ENCODE assay signal across 27 cellular contexts in the genomic region with DNA sequence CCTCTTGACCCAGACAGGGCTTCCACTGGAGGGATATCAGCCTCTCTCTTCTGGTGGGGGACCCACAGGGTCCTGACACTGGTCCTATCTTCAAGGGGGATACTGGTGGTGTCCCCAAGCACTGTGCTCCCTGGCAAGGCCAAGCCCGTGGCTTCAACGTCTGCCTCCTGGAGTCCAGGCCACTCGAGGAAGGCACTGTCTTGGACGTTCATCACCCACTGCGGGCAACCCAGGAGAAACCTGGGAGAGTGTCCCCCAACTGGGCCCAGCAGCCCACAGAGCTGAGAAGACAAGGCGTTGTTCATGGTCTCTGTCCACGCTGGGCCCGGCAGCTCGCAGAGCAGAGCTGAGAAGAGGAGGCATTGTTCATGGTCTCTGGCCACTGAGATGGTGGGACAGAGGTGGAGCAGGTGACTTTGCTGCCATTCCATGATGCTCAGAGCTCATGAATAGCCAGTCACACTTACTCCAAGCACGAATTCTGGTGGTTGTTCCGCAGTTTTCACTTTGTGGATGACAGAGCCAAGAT. TPM values are rescaled to one million over a fixed set of nuclear protein-coding genes. Genes with fewer than 3 reads are reported as not detected.
DNase-seq lines count a peak whose midpoint lies in the region; ATAC-seq, FAIRE-seq and TF ChIP-seq lines count a peak whose summit lies in the region.
"Had no signal": no experiment of that assay in that cellular context is flagged by ENCODE, and none has a peak within 500 bp of the region (broad histone marks: within the 10 kb centered on the region; RNA-seq: fewer than 3 reads in every experiment).

No MANE protein-coding gene starts in this region.

- H3K23ac ChIP-seq in H1 (ENCODE audit: insufficient read length) (no peak overlapping the region), neuronal stem cell (ENCODE audit: low read depth, low read length, poor library complexity) (peak overlapping the region; percentile 34)

- no peak overlapping the region for H3K18ac ChIP-seq in H1 (ENCODE audit: extremely low read depth, low read length)
- no peak overlapping the region for H3K18ac ChIP-seq in neuronal stem cell (ENCODE audit: low read length)

- H3K79me1 ChIP-seq in H1 (ENCODE audit: low read depth, low read length) (no peaks in the 10 kb centered on the region), neuronal stem cell (ENCODE audit: low read depth, low read length) (no peaks in the 10 kb centered on the region)

- no peak overlapping the region for H2AFZ ChIP-seq in H1 (ENCODE audit: low read length)
- no peak overlapping the region for H2AFZ ChIP-seq in neuronal stem cell (ENCODE audit: low read length)

- no peak overlapping the region for H3K4ac ChIP-seq in H1 (replicated peaks; ENCODE audit: insufficient read length, low read depth, low read length)
- H3K4ac ChIP-seq in neuronal stem cell (ENCODE audit: low read length), result no peak overlapping the region

- no peaks in the 10 kb centered on the region for H3K36me3 Mint-ChIP-seq in activated CD8-positive, alpha-beta memory T cell treated with anti-CD3 and anti-CD28 coated beads, Interleukin-2, amount 10 ng/mL, durations not matched to agents 7 days and 5 days
- H3K36me3 Mint-ChIP-seq: CD8-positive, alpha-beta T cell had no signal

- FAIRE-seq in H1 (lab: Jason Lieb, UNC), result no peak
- FAIRE-seq: GM12892, H54 had no signal

- H3K27ac Mint-ChIP-seq in activated CD8-positive, alpha-beta memory T cell treated with anti-CD3 and anti-CD28 coated beads, Interleukin-2, amount 10 ng/mL, durations not matched to agents 7 days and 5 days, result no peak overlapping the region
- H3K27ac Mint-ChIP-seq: CD8-positive, alpha-beta T cell had no signal

- H2BK15ac ChIP-seq in H1 (ENCODE audit: low read length), result 0 out of 2 replicates have a peak overlapping the region, but pooled peaks have one; percentile 61
- H2BK15ac ChIP-seq in neuronal stem cell (ENCODE audit: low read length), result peak overlapping the region; percentile 70

- H4K91ac ChIP-seq in H1 (replicated peaks; ENCODE audit: insufficient read length, low read length) (no peak overlapping the region), neuronal stem cell (ENCODE audit: low read depth, low read length, poor library complexity) (no peak overlapping the region)

- no peaks in the 10 kb centered on the region for H3K27me3 ChIP-seq in H1 (replicated peaks in 1 of 4; ENCODE audit: control insufficient read depth in 3 of 4, extremely low read depth in 1 of 4, insufficient read depth in 3 of 4, low read length in 3 of 4)
- no peaks in the 10 kb centered on the region for H3K27me3 ChIP-seq in neuronal stem cell (ENCODE audit: control insufficient read depth in 3 of 3, insufficient read depth in 3 of 3, low read depth in 1 of 3, low read length in 3 of 3)
- H3K27me3 ChIP-seq in suprapubic skin, result no peaks in the 10 kb centered on the region
- H3K27me3 ChIP-seq: BLaER1 treated with 17β-estradiol and CSF1 and Interleukin-3, amounts not matched to agents 10 nM and 100 nM; Peyer's patch; SJCRH30 had no signal

- H3K14ac ChIP-seq in H1 (ENCODE audit: insufficient read length), result no peak overlapping the region
- H3K14ac ChIP-seq in neuronal stem cell (ENCODE audit: low read length), result no peak overlapping the region

- H3K4me1 ChIP-seq in H1 (replicated peaks in 1 of 4; ENCODE audit: control insufficient read depth in 3 of 4, insufficient read depth in 4 of 4, low read length in 3 of 4) (peaks cover 0 to 3% (median 2%) of the 10 kb centered on the region in 4 experiments; a peak in 4 of 7 replicates), neuronal stem cell (ENCODE audit: control insufficient read depth in 2 of 2, insufficient read depth in 1 of 2, low read depth in 1 of 2, low read length in 2 of 2) (no peaks in the 10 kb centered on the region), suprapubic skin (no peaks in the 10 kb centered on the region)
- H3K4me1 ChIP-seq: Peyer's patch, SJCRH30 had no signal

- H2AK5ac ChIP-seq in H1 (ENCODE audit: low read depth, low read length), result no peak overlapping the region
- H2AK5ac ChIP-seq in neuronal stem cell (ENCODE audit: low read depth, low read length), result peak overlapping the region; percentile 66

- H3K79me2 ChIP-seq in H1 (ENCODE audit: control insufficient read depth in 1 of 2, insufficient read depth in 2 of 2, low read length in 2 of 2), result no peaks in the 10 kb centered on the region

- TF ChIP-seq POLR2A in H1 (IDR thresholded peaks at IDR 0.05; ENCODE audit: control extremely low read depth in 1 of 2, low read depth in 2 of 2, low read length in 2 of 2) (no peak), suprapubic skin (IDR thresholded peaks at IDR 0.05) (no peak)

- H3K56ac ChIP-seq in H1 (replicated peaks; ENCODE audit: insufficient read length, low read depth, low read length), result no peak overlapping the region

- TF ChIP-seq CTCF in H1 (IDR thresholded peaks at IDR 0.05; ENCODE audit: control extremely low read depth in 1 of 3, insufficient read depth in 1 of 3, low read depth in 1 of 3, low read length in 3 of 3) (no peak), suprapubic skin (IDR thresholded peaks at IDR 0.05) (no peak)

- H4K5ac ChIP-seq in H1 (ENCODE audit: insufficient read length, low read depth, low read length), result no peak overlapping the region

- 95% methylated on average over 11 of the region's 11 CpGs; no CpG with 5 or more reads in 1 of the 2 experiments for WGBS in H1 (ENCODE audit: extremely low coverage in 1 of 2, insufficient coverage in 1 of 2, insufficient read length in 1 of 2, insufficient replicate concordance in 2 of 2, low coverage in 1 of 2, low lambda C conversion rate in 2 of 2, missing lambda C conversion rate in 1 of 2), 2 experiments
- WGBS in neuronal stem cell (ENCODE audit: extremely low coverage in 2 of 2, insufficient read length in 2 of 2, insufficient replicate concordance in 1 of 2), 2 donors, result no CpG with 5 or more reads among the region's 11 CpGs
- 96% methylated on average over 4 of the region's 11 CpGs for WGBS in suprapubic skin

- H3K4me2 ChIP-seq in H1 (ENCODE audit: insufficient read depth in 1 of 2, low read depth in 2 of 2, low read length in 2 of 2) (no peak overlapping the region), neuronal stem cell (ENCODE audit: insufficient read depth, low read length, poor library complexity, severe bottlenecking) (no peak overlapping the region)
- H3K4me2 ChIP-seq: BLaER1 treated with 17β-estradiol and CSF1 and Interleukin-3, amounts not matched to agents 10 nM and 100 nM had no signal

- no peak overlapping the region for H2BK120ac ChIP-seq in H1 (replicated peaks; ENCODE audit: low read depth, low read length)
- H2BK120ac ChIP-seq in neuronal stem cell (ENCODE audit: low read depth, low read length), result no peak overlapping the region

- H3K27ac ChIP-seq in H1 (ENCODE audit: low read depth, low read length), result no peak overlapping the region
- H3K27ac ChIP-seq in neuronal stem cell (replicated peaks; ENCODE audit: low read length), result no peak overlapping the region
- H3K27ac ChIP-seq in suprapubic skin, result no peak overlapping the region
- H3K27ac ChIP-seq: SJCRH30 had no signal

- H2BK12ac ChIP-seq in H1 (ENCODE audit: low read depth, low read length) (no peak overlapping the region; the same call in 1 of the 2 replicates), neuronal stem cell (ENCODE audit: low read length) (no peak overlapping the region)

- H3K27me3 Mint-ChIP-seq in activated CD8-positive, alpha-beta memory T cell treated with anti-CD3 and anti-CD28 coated beads, Interleukin-2, amount 10 ng/mL, durations not matched to agents 7 days and 5 days, result no peaks in the 10 kb centered on the region

- no peak overlapping the region for H2BK20ac ChIP-seq in H1 (ENCODE audit: low read length)

- H2BK5ac ChIP-seq in H1 (ENCODE audit: low read depth, low read length) (no peak overlapping the region), neuronal stem cell (ENCODE audit: low read length) (no peak overlapping the region)

- peaks cover 5% of the 10 kb centered on the region for H3K9me3 Mint-ChIP-seq in activated CD8-positive, alpha-beta memory T cell treated with anti-CD3 and anti-CD28 coated beads, Interleukin-2, amount 10 ng/mL, durations not matched to agents 7 days and 5 days (ENCODE audit: low read depth)
- H3K9me3 Mint-ChIP-seq: CD8-positive, alpha-beta T cell had no signal

- H3K4me3 ChIP-seq in H1 (ENCODE audit: extremely low read depth in 1 of 4, insufficient read depth in 2 of 4, low read depth in 3 of 4, low read length in 4 of 4), result no peak overlapping the region
- no peak overlapping the region for H3K4me3 ChIP-seq in neuronal stem cell (ENCODE audit: low read length in 2 of 2)
- no peak overlapping the region for H3K4me3 ChIP-seq in suprapubic skin
- H3K4me3 ChIP-seq: BLaER1 treated with 17β-estradiol and CSF1 and Interleukin-3, amounts not matched to agents 10 nM and 100 nM; Peyer's patch; SJCRH30 had no signal

- peaks cover 0 to 3% of the 10 kb centered on the region in 2 experiments for H4K20me1 ChIP-seq in H1 (replicated peaks in 1 of 2; ENCODE audit: control insufficient read depth in 1 of 2, insufficient read depth in 2 of 2, low read length in 2 of 2)
- H4K20me1 ChIP-seq: BLaER1 treated with 17β-estradiol and CSF1 and Interleukin-3, amounts not matched to agents 10 nM and 100 nM had no signal

- POLR2A ChIA-PET in H1 (lab: Charles Lee; ENCODE audit: partially characterized antibody), result no interaction called here
- POLR2A ChIA-PET in HEK293T (lab: Yijun Ruan, JAX), result no interaction called here

- TF ChIP-seq RAD21 in H1 (IDR thresholded peaks at IDR 0.05 in 1 of 2, conservative IDR thresholded peaks at IDR 0.05 in 1 of 2; ENCODE audit: low read depth in 2 of 2, low read length in 2 of 2), result no peak

- CTCF ChIA-PET in activated CD8-positive, alpha-beta memory T cell treated with anti-CD3 and anti-CD28 coated beads, Interleukin-2, amount 10 ng/mL, durations not matched to agents 7 days and 5 days (lab: Charles Lee), result no interaction called here
- CTCF ChIA-PET in H1 (lab: Charles Lee; ENCODE audit: partially characterized antibody) (interaction anchor here (0.6 to 3.6 kb wide), 14 partner anchors 9 to 388 kb away, joined by 3 to 71 read pairs (median 8); partner anchors contain the start of gene FRMD1), HEK293T (lab: Yijun Ruan, JAX) (no interaction called here)

- H3K36me3 ChIP-seq in H1 (ENCODE audit: control insufficient read depth in 2 of 4, insufficient read depth in 4 of 4, low read length in 3 of 4) (no peaks in the 10 kb centered on the region), neuronal stem cell (replicated peaks in 1 of 2; ENCODE audit: control insufficient read depth in 2 of 2, insufficient read depth in 2 of 2, low read length in 2 of 2) (no peaks in the 10 kb centered on the region), suprapubic skin (no peaks in the 10 kb centered on the region)
- H3K36me3 ChIP-seq: BLaER1 treated with 17β-estradiol and CSF1 and Interleukin-3, amounts not matched to agents 10 nM and 100 nM; Peyer's patch; SJCRH30 had no signal

- H3K9me3 ChIP-seq in H1 (ENCODE audit: insufficient read depth in 2 of 2, low read depth in 1 of 2, low read length in 1 of 2), result peaks cover 0 to 3% of the 10 kb centered on the region in 2 experiments; a peak in 1 of 4 replicates
- H3K9me3 ChIP-seq in neuronal stem cell (replicated peaks in 1 of 2; ENCODE audit: control insufficient read depth in 2 of 2, insufficient read depth in 1 of 2, low read depth in 1 of 2, low read length in 2 of 2), result peaks cover 7 to 9% of the 10 kb centered on the region in 2 donors
- H3K9me3 ChIP-seq in suprapubic skin, result no peaks in the 10 kb centered on the region
- H3K9me3 ChIP-seq: Peyer's patch, SJCRH30 had no signal

- no peak overlapping the region for H4K8ac ChIP-seq in H1 (ENCODE audit: extremely low read depth, insufficient read depth, low read length)
- H4K8ac ChIP-seq in neuronal stem cell (ENCODE audit: low read depth, low read length), result no peak overlapping the region

- TF ChIP-seq EP300 in H1 (IDR thresholded peaks at IDR 0.05; ENCODE audit: borderline replicate concordance in 1 of 2, low read depth in 2 of 2, low read length in 2 of 2) (no peak), suprapubic skin (IDR thresholded peaks at IDR 0.05) (no peak)

- no peak for ATAC-seq in activated CD8-positive, alpha-beta memory T cell treated with anti-CD3 and anti-CD28 coated beads, Interleukin-2, amount 10 ng/mL, durations not matched to agents 7 days and 5 days
- ATAC-seq in HG02588 (IDR thresholded peaks at IDR 0.05; ENCODE audit: unreplicated experiment), result no peak
- ATAC-seq: CD8-positive, alpha-beta T cell had no signal

- H3K4me3 Mint-ChIP-seq in activated CD8-positive, alpha-beta memory T cell treated with anti-CD3 and anti-CD28 coated beads, Interleukin-2, amount 10 ng/mL, durations not matched to agents 7 days and 5 days, result no peak overlapping the region
- H3K4me3 Mint-ChIP-seq: CD8-positive, alpha-beta T cell had no signal

- H3K23me2 ChIP-seq in H1 (ENCODE audit: low read depth, low read length), result peaks cover 11% of the 10 kb centered on the region; the same call in 1 of the 2 replicates

- peak; percentile 5 for DNase-seq in activated CD8-positive, alpha-beta memory T cell treated with anti-CD3 and anti-CD28 coated beads, Interleukin-2, amount 50 U/mL, for 4 hours
- no peak for DNase-seq in activated CD8-positive, alpha-beta memory T cell treated with anti-CD3 and anti-CD28 coated beads, Interleukin-2, amount 10 ng/mL, durations not matched to agents 7 days and 5 days
- DNase-seq in H1 (ENCODE audit: low read depth in 1 of 2, low spot score in 2 of 2) (peak in 1 of 2 experiments; percentile 32), neuronal stem cell (ENCODE audit: low spot score) (no peak), suprapubic skin (ENCODE audit: low spot score in 2 of 2) (peak; percentile 38 to 49), HEK293T (ENCODE audit: extremely low spot score) (no peak), NCI-H82 treated with DMSO at 0.1 percent for 48 hours (lab: John Stamatoyannopoulos, UW; ENCODE audit: unreplicated experiment) (no peak)
- DNase-seq: 8988T, DND-41, KBM-7, MM.1S, NCI-H1092, NCI-H1436, NCI-H187 treated with DMSO at 0.1 percent for 48 hours, NCI-H2107, NCI-H2227 treated with DMSO at 0.1 percent for 48 hours, NCI-H510A treated with DMSO at 0.1 percent for 48 hours, NCI-H748 treated with DMSO at 0.1 percent for 48 hours, SJCRH30 had no signal

- no peaks in the 10 kb centered on the region for H3K4me1 Mint-ChIP-seq in activated CD8-positive, alpha-beta memory T cell treated with anti-CD3 and anti-CD28 coated beads, Interleukin-2, amount 10 ng/mL, durations not matched to agents 7 days and 5 days

- H3K9ac ChIP-seq in H1 (replicated peaks in 1 of 4; ENCODE audit: extremely low read depth in 1 of 4, low read depth in 3 of 4, low read length in 3 of 4), result no peak overlapping the region
- H3K9ac ChIP-seq in neuronal stem cell (ENCODE audit: low read depth, low read length, poor library complexity), result no peak overlapping the region
- H3K9ac ChIP-seq: BLaER1 treated with 17β-estradiol and CSF1 and Interleukin-3, amounts not matched to agents 10 nM and 100 nM had no signal

RNA-seq across cellular contexts. Expression of gene FRMD1, which starts 37.5 kb away (rescaled TPM):
- total RNA-seq in activated CD8-positive, alpha-beta memory T cell treated with anti-CD3 and anti-CD28 coated beads, Interleukin-2, amount 10 ng/mL, durations not matched to agents 7 days and 5 days, result not detected
- total RNA-seq in H1 (2021; fragmentation: NEBNext Ultra II Directional; extraction: Animal tissue kit (Norgen Biotek cat#: 25700)), result not detected in 2 replicates
- 0.36 and 0.69 TPM in 2 replicates for polyA plus RNA-seq in H1 (2011; rRNA removed)
- 0.34 TPM for polyA plus RNA-seq in H1 (2011; cell fraction: cytosol; rRNA removed)
- 1.5 TPM for polyA plus RNA-seq in H1 (2011; cell fraction: nucleus; rRNA removed)
- 0.21 to 0.45 TPM (median 0.37 TPM) in 4 replicates for polyA plus RNA-seq in H1 (2012, experiment 1 of 2)
- 0.13 TPM for polyA plus RNA-seq in H1 (2012, experiment 2 of 2)
- polyA plus RNA-seq in H1 (2013, experiment 1 of 2), result 0.06 TPM
- polyA plus RNA-seq in H1 (2013, experiment 2 of 2), result 0.07 TPM
- polyA minus RNA-seq in H1 (2011; rRNA and poly(A)+ RNA removed), result 0.22 and 0.24 TPM in 2 replicates
- polyA minus RNA-seq in H1 (2011; cell fraction: cytosol; rRNA and poly(A)+ RNA removed), result not detected
- 0.50 TPM for polyA minus RNA-seq in H1 (2011; cell fraction: nucleus; rRNA and poly(A)+ RNA removed)
- 0.20 TPM for polyA plus RNA-seq in neuronal stem cell (2013, experiment 1 of 2)
- polyA plus RNA-seq in neuronal stem cell (2013, experiment 2 of 2), result 0.18 TPM
- 1 to 10 TPM in 2 of 4 donors, under 1 TPM in 2; 0.64 to 2.6 (median 1.5) TPM for total RNA-seq in suprapubic skin
- total RNA-seq: CD8-positive, alpha-beta T cell; G401; OCI-LY7; SJCRH30 had no signal

Comparison
In these comparisons a context has a peak if more than half of its experiments do, and no peak if none do; other contexts are left out.
1. DNase-seq: peak in activated CD8-positive, alpha-beta memory T cell treated with anti-CD3 and anti-CD28 coated beads, Interleukin-2, amount 50 U/mL, for 4 hours (single experiment) and suprapubic skin (2 of 2); none in activated CD8-positive, alpha-beta memory T cell treated with anti-CD3 and anti-CD28 coated beads, Interleukin-2, amount 10 ng/mL, durations not matched to agents 7 days and 5 days (single experiment), neuronal stem cell (single experiment), HEK293T (single experiment) and NCI-H82 treated with DMSO at 0.1 percent for 48 hours (single experiment).